Comparison of ENCODE assay signal across 1 cellular context in the genomic region with DNA sequence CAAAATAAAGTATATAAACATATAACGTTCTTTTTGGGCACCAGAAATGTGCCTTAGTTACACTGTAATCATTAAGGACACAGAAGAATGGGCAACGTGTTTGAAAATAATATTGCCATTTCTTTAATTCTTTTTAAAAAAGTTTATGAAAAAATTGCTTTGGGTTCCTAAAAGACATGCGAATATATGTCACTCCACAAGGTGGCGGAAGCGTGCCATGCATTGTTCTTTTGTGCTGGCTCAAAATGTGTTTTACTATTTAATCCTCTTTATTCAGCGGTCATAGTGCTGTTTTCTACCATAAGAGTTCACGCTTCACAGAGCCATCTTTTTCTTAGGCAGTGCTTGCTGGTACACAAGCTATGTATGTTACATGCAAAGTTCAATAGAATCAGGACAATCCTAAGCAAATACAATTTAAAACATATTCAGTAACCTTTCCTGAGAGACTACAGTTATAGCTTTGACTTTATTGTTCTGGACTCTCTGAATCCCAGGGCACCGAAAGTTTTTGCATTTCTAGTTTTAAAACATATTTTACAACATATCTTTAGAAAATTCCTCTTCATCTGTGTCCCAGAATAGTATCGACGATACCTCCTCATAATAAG.
TF ChIP-seq lines count a peak whose summit lies in the region.

No MANE protein-coding gene starts in this region.

TF ChIP-seq in GM23338, 12 proteins besides CTCF, POLR2A, EP300 and RAD21 (continued from another document):
- TF ChIP-seq, protein P1, sequence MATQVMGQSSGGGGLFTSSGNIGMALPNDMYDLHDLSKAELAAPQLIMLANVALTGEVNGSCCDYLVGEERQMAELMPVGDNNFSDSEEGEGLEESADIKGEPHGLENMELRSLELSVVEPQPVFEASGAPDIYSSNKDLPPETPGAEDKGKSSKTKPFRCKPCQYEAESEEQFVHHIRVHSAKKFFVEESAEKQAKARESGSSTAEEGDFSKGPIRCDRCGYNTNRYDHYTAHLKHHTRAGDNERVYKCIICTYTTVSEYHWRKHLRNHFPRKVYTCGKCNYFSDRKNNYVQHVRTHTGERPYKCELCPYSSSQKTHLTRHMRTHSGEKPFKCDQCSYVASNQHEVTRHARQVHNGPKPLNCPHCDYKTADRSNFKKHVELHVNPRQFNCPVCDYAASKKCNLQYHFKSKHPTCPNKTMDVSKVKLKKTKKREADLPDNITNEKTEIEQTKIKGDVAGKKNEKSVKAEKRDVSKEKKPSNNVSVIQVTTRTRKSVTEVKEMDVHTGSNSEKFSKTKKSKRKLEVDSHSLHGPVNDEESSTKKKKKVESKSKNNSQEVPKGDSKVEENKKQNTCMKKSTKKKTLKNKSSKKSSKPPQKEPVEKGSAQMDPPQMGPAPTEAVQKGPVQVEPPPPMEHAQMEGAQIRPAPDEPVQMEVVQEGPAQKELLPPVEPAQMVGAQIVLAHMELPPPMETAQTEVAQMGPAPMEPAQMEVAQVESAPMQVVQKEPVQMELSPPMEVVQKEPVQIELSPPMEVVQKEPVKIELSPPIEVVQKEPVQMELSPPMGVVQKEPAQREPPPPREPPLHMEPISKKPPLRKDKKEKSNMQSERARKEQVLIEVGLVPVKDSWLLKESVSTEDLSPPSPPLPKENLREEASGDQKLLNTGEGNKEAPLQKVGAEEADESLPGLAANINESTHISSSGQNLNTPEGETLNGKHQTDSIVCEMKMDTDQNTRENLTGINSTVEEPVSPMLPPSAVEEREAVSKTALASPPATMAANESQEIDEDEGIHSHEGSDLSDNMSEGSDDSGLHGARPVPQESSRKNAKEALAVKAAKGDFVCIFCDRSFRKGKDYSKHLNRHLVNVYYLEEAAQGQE (IDR thresholded peaks at IDR 0.05; ENCODE audit: unreplicated experiment), result no peak
- TF ChIP-seq NANOG (IDR thresholded peaks at IDR 0.05; ENCODE audit: borderline replicate concordance) (no peak), ZNF114 (CRISPR knock-in tag; IDR thresholded peaks at IDR 0.05) (no peak), ZNF331 (CRISPR knock-in tag; IDR thresholded peaks at IDR 0.05; ENCODE audit: low read depth) (no peak)
TF ChIP-seq in GM23338: peak in this region for 0.
